In genomic region chr6:30626484-30627366, GRCh38 we compare ENCODE assay signal across 1 cellular context.
TF ChIP-seq lines count a peak whose summit lies in the region.

Gene ATAT1, plus strand, starts transcription at chr6:30626874.

TF ChIP-seq in HepG2, 621 proteins besides CTCF, POLR2A, EP300 and RAD21 (continued from another document and continues in another):
- TF ChIP-seq HNRNPLL (IDR thresholded peaks at IDR 0.05; ENCODE audit: low read depth, low read length, poor library complexity, severe bottlenecking) (peak; percentile 64), ASH2L (IDR thresholded peaks at IDR 0.05; ENCODE audit: insufficient read length, low read depth, low read length) (peak; percentile 76), ZNF607 (CRISPR knock-in tag; IDR thresholded peaks at IDR 0.05; ENCODE audit: borderline replicate concordance) (peak; percentile 79; the same call in 1 of the 2 replicates), SMAD1 (CRISPR knock-in tag; IDR thresholded peaks at IDR 0.05; ENCODE audit: borderline replicate concordance, low read depth) (peak; percentile 97; the same call in 1 of the 2 replicates), SNAI1 (CRISPR knock-in tag; IDR thresholded peaks at IDR 0.05; ENCODE audit: borderline replicate concordance) (peak; percentile 89), ZNF34 (CRISPR knock-in tag; IDR thresholded peaks at IDR 0.05; ENCODE audit: borderline replicate concordance) (0 out of 2 replicates have a peak, but pooled peaks have one; percentile 48), FOXM1 (CRISPR knock-in tag; IDR thresholded peaks at IDR 0.05) (no peak), ZBTB43 (CRISPR knock-in tag; conservative IDR thresholded peaks at IDR 0.05) (peak; percentile 54; the same call in 1 of the 2 replicates), GATA4 (IDR thresholded peaks at IDR 0.05; ENCODE audit: borderline replicate concordance, low read depth) (peak; percentile 20; the same call in 1 of the 2 replicates), ARNT (IDR thresholded peaks at IDR 0.05) (no peak), LCORL (IDR thresholded peaks at IDR 0.05) (no peak), LCORL (CRISPR knock-in tag; IDR thresholded peaks at IDR 0.05) (peak; percentile 82), HDAC1 (CRISPR knock-in tag; IDR thresholded peaks at IDR 0.05) (peak; percentile 91), ZNF530 (CRISPR knock-in tag; IDR thresholded peaks at IDR 0.05; ENCODE audit: low read depth) (no peak), ZNF574 (CRISPR knock-in tag; IDR thresholded peaks at IDR 0.05) (peak; percentile 96), NFE2L1 (CRISPR knock-in tag; IDR thresholded peaks at IDR 0.05; ENCODE audit: borderline replicate concordance) (no peak), FOSL1 (CRISPR knock-in tag; IDR thresholded peaks at IDR 0.05; ENCODE audit: borderline replicate concordance) (no peak), ZNF572 (CRISPR knock-in tag; IDR thresholded peaks at IDR 0.05) (peak; percentile 72), RELA (CRISPR knock-in tag; IDR thresholded peaks at IDR 0.05) (peak; percentile 58; the same call in 1 of the 2 replicates), PCBP1 (IDR thresholded peaks at IDR 0.05; ENCODE audit: borderline replicate concordance, low read depth, low read length) (peak; percentile 85; the same call in 1 of the 2 replicates), ZNF235 (CRISPR knock-in tag; IDR thresholded peaks at IDR 0.05; ENCODE audit: borderline replicate concordance) (0 out of 2 replicates have a peak, but pooled peaks have one; percentile 49), ZNF543 (CRISPR knock-in tag; IDR thresholded peaks at IDR 0.05) (peak; percentile 90), ZNF749 (CRISPR knock-in tag; IDR thresholded peaks at IDR 0.05; ENCODE audit: borderline replicate concordance) (peak; percentile 27; the same call in 1 of the 2 replicates), RNF2 (conservative IDR thresholded peaks at IDR 0.05; ENCODE audit: low read depth) (no peak), ZMAT3 (CRISPR knock-in tag; conservative IDR thresholded peaks at IDR 0.05) (no peak), RORA (CRISPR knock-in tag; IDR thresholded peaks at IDR 0.05) (no peak), ZSCAN29 (CRISPR knock-in tag; conservative IDR thresholded peaks at IDR 0.05) (peak; percentile 83; the same call in 1 of the 2 replicates), DRAP1 (CRISPR knock-in tag; IDR thresholded peaks at IDR 0.05) (peak; percentile 68), SP4 (CRISPR knock-in tag; IDR thresholded peaks at IDR 0.05) (peak; percentile 90), ZNF839 (CRISPR knock-in tag; IDR thresholded peaks at IDR 0.05; ENCODE audit: borderline replicate concordance) (peak; percentile 99), ZNF503 (CRISPR knock-in tag; IDR thresholded peaks at IDR 0.05) (no peak), FOXK2 (IDR thresholded peaks at IDR 0.05) (no peak), TCF12 (IDR thresholded peaks at IDR 0.05) (no peak), TCF12 (CRISPR knock-in tag; IDR thresholded peaks at IDR 0.05) (peak; percentile 59), NFIB (CRISPR knock-in tag; IDR thresholded peaks at IDR 0.05; ENCODE audit: borderline replicate concordance) (no peak), KIAA2018 (CRISPR knock-in tag; IDR thresholded peaks at IDR 0.05; ENCODE audit: borderline replicate concordance) (no peak)
- TF ChIP-seq, protein P1, sequence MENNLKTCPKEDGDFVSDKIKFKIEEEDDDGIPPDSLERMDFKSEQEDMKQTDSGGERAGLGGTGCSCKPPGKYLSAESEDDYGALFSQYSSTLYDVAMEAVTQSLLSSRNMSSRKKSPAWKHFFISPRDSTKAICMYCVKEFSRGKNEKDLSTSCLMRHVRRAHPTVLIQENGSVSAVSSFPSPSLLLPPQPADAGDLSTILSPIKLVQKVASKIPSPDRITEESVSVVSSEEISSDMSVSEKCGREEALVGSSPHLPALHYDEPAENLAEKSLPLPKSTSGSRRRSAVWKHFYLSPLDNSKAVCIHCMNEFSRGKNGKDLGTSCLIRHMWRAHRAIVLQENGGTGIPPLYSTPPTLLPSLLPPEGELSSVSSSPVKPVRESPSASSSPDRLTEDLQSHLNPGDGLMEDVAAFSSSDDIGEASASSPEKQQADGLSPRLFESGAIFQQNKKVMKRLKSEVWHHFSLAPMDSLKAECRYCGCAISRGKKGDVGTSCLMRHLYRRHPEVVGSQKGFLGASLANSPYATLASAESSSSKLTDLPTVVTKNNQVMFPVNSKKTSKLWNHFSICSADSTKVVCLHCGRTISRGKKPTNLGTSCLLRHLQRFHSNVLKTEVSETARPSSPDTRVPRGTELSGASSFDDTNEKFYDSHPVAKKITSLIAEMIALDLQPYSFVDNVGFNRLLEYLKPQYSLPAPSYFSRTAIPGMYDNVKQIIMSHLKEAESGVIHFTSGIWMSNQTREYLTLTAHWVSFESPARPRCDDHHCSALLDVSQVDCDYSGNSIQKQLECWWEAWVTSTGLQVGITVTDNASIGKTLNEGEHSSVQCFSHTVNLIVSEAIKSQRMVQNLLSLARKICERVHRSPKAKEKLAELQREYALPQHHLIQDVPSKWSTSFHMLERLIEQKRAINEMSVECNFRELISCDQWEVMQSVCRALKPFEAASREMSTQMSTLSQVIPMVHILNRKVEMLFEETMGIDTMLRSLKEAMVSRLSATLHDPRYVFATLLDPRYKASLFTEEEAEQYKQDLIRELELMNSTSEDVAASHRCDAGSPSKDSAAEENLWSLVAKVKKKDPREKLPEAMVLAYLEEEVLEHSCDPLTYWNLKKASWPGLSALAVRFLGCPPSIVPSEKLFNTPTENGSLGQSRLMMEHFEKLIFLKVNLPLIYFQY (CRISPR knock-in tag; IDR thresholded peaks at IDR 0.05; ENCODE audit: borderline replicate concordance) = peak; percentile 93
- TF ChIP-seq, protein P2, sequence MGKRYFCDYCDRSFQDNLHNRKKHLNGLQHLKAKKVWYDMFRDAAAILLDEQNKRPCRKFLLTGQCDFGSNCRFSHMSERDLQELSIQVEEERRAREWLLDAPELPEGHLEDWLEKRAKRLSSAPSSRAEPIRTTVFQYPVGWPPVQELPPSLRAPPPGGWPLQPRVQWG (CRISPR knock-in tag; IDR thresholded peaks at IDR 0.05; ENCODE audit: borderline replicate concordance, low read depth) = no peak
- TF ChIP-seq, protein P3, sequence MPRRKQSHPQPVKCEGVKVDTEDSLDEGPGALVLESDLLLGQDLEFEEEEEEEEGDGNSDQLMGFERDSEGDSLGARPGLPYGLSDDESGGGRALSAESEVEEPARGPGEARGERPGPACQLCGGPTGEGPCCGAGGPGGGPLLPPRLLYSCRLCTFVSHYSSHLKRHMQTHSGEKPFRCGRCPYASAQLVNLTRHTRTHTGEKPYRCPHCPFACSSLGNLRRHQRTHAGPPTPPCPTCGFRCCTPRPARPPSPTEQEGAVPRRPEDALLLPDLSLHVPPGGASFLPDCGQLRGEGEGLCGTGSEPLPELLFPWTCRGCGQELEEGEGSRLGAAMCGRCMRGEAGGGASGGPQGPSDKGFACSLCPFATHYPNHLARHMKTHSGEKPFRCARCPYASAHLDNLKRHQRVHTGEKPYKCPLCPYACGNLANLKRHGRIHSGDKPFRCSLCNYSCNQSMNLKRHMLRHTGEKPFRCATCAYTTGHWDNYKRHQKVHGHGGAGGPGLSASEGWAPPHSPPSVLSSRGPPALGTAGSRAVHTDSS (CRISPR knock-in tag; conservative IDR thresholded peaks at IDR 0.05) = no peak
